ENCODE assay signal across 8 cellular contexts in genomic region chr16:47897105-47897504, GRCh38.
A peak's percentile ranks its signal among the peaks of the same experiment; 100 is the strongest.
DNase-seq lines count a peak whose midpoint lies in the region; TF ChIP-seq lines count a peak whose summit lies in the region.
"Not testable (repeated sequence)": the region's sequence is repeated elsewhere in the genome, so short reads cannot be mapped to it uniquely, and the experiment has no call there.

No MANE protein-coding gene starts in this region.

- H4K5ac ChIP-seq in mesendoderm (ENCODE audit: low read length): not testable (repeated sequence)

- H4K8ac ChIP-seq in mesendoderm (ENCODE audit: low read depth, low read length): not testable (repeated sequence)

- H3K9me2 ChIP-seq in Karpas-422 (replicated peaks; ENCODE audit: insufficient read depth, low read length): not testable (repeated sequence)

- not testable (repeated sequence) for H3F3A ChIP-seq in neural progenitor cell (ENCODE audit: low read depth)

- H3K4me2 ChIP-seq in Karpas-422 (ENCODE audit: low read depth, low read length, poor library complexity, severe bottlenecking); mesendoderm (ENCODE audit: low read length); neural progenitor cell: not testable (repeated sequence)

- H3K27me3 ChIP-seq in Karpas-422 (ENCODE audit: low read length); WERI-Rb-1 (ENCODE audit: insufficient read depth, low read depth, severe bottlenecking); endodermal cell (ENCODE audit: control insufficient read depth, insufficient read depth, low read length, poor library complexity, severe bottlenecking); mesendoderm (ENCODE audit: insufficient read depth, low read length, poor library complexity); neural progenitor cell; prostate gland (replicated peaks; ENCODE audit: insufficient read depth): not testable (repeated sequence)

- not testable (repeated sequence) for H2AK5ac ChIP-seq in mesendoderm (ENCODE audit: low read length)

- H3K27ac Mint-ChIP-seq in endodermal cell (peak overlapping the region; percentile 74), neural progenitor cell (peak overlapping the region; percentile 45)

- H2AFZ ChIP-seq in Karpas-422 (ENCODE audit: low read length): not testable (repeated sequence)
- peak overlapping the region; percentile 61 for H2AFZ ChIP-seq in neural progenitor cell (replicated peaks)

- not testable (repeated sequence) for H2BK5ac ChIP-seq in mesendoderm (ENCODE audit: low read length)

- not testable (repeated sequence) for H3K9me3 ChIP-seq in Karpas-422 (ENCODE audit: low read length); WERI-Rb-1 (ENCODE audit: severe bottlenecking); endodermal cell (ENCODE audit: control insufficient read depth, low read length); neural progenitor cell (ENCODE audit: low read depth); prostate gland

- not testable (repeated sequence) for H3K4me3 ChIP-seq in Karpas-422 (ENCODE audit: low read length); WERI-Rb-1 (ENCODE audit: low read depth, low read length); endodermal cell (ENCODE audit: low read length); mesendoderm (ENCODE audit: low read length); neural progenitor cell; prostate gland

- not testable (repeated sequence) for TF ChIP-seq CTCF in 22Rv1 (IDR thresholded peaks at IDR 0.05); WERI-Rb-1 (IDR thresholded peaks at IDR 0.05; ENCODE audit: low read depth, low read length); endodermal cell (conservative IDR thresholded peaks at IDR 0.05); neural progenitor cell (IDR thresholded peaks at IDR 0.05); prostate gland (IDR thresholded peaks at IDR 0.05)

- DNase-seq in ELF-1 (ENCODE audit: low read depth, low spot score) (peak; percentile 84), Karpas-422 (peak; percentile 48), WERI-Rb-1 (peak; percentile 10), neural progenitor cell (ENCODE audit: low spot score) (peak; percentile 37), prostate gland (ENCODE audit: low spot score) (peak; percentile 33)
- DNase-seq in endodermal cell, mesendoderm: not testable (repeated sequence)

- H3K23ac ChIP-seq in mesendoderm (ENCODE audit: low read length): not testable (repeated sequence)

- H3K4ac ChIP-seq in mesendoderm (ENCODE audit: low read depth, low read length): not testable (repeated sequence)

- H3K4me1 Mint-ChIP-seq in endodermal cell: peaks cover 16% of the 10 kb centered on the region
- not testable (repeated sequence) for H3K4me1 Mint-ChIP-seq in neural progenitor cell

- not testable (repeated sequence) for H2BK120ac ChIP-seq in mesendoderm (ENCODE audit: low read depth, low read length)

- H3K9me3 Mint-ChIP-seq in endodermal cell (peaks cover 40% of the 10 kb centered on the region), neural progenitor cell (peaks cover 17% of the 10 kb centered on the region)

- TF ChIP-seq POLR2A in prostate gland (IDR thresholded peaks at IDR 0.05): not testable (repeated sequence)

- H3K79me1 ChIP-seq in mesendoderm (ENCODE audit: low read length): not testable (repeated sequence)

- intact Hi-C loops in prostate gland (cut with DNase I): not testable (repeated sequence)

- H3K56ac ChIP-seq in mesendoderm (ENCODE audit: low read length): peak overlapping the region; percentile 25

- not testable (repeated sequence) for H3K9ac ChIP-seq in Karpas-422 (ENCODE audit: low read length); endodermal cell (ENCODE audit: extremely low read depth, low read length, poor library complexity, severe bottlenecking); mesendoderm (ENCODE audit: low read length); neural progenitor cell

- not testable (repeated sequence) for H3K4me3 Mint-ChIP-seq in endodermal cell, neural progenitor cell

- not testable (repeated sequence) for H4K20me1 ChIP-seq in Karpas-422 (ENCODE audit: insufficient read depth, low read depth, low read length); neural progenitor cell (ENCODE audit: low read depth)

- not testable (repeated sequence) for H2BK15ac ChIP-seq in mesendoderm (replicated peaks; ENCODE audit: low read depth)

- peak overlapping the region; percentile 3; the same call in 1 of the 2 replicates for H3K27ac ChIP-seq in 22Rv1
- H3K27ac ChIP-seq in Karpas-422 (ENCODE audit: low read length); WERI-Rb-1; endodermal cell (ENCODE audit: low read depth, low read length); mesendoderm (ENCODE audit: low read depth, low read length); neural progenitor cell: not testable (repeated sequence)
- peak overlapping the region in 1 of 2 donors; percentile 60 for H3K27ac ChIP-seq in prostate gland

- H3K79me2 ChIP-seq in Karpas-422 (ENCODE audit: low read length); mesendoderm (ENCODE audit: control insufficient read depth, insufficient read depth, low read length); neural progenitor cell (ENCODE audit: low read depth): not testable (repeated sequence)

- not testable (repeated sequence) for H3K4me1 ChIP-seq in Karpas-422 (ENCODE audit: low read length); endodermal cell (ENCODE audit: control insufficient read depth, insufficient read depth, low read length); mesendoderm (ENCODE audit: control insufficient read depth, low read depth, low read length); neural progenitor cell; prostate gland (replicated peaks)

- WGBS in endodermal cell (ENCODE audit: insufficient coverage in 1 of 2, insufficient read length in 1 of 2), 2 experiments: 69 to 77% methylated on average over 5 of the region's 5 CpGs
- WGBS in mesendoderm (ENCODE audit: extremely low coverage, insufficient coverage, low lambda C conversion rate): no CpG with 5 or more reads among the region's 5 CpGs
- WGBS in prostate gland: 54% methylated on average over 5 of the region's 5 CpGs

- H3K27me3 Mint-ChIP-seq in endodermal cell (ENCODE audit: insufficient read depth); neural progenitor cell (ENCODE audit: insufficient read depth, low read depth): not testable (repeated sequence)

- H3K36me3 Mint-ChIP-seq in endodermal cell (ENCODE audit: low read depth); neural progenitor cell: not testable (repeated sequence)

- not testable (repeated sequence) for H3K36me3 ChIP-seq in Karpas-422 (ENCODE audit: insufficient read depth, low read length); WERI-Rb-1; endodermal cell (ENCODE audit: control insufficient read depth, insufficient read depth, low read length); mesendoderm (ENCODE audit: control insufficient read depth, insufficient read depth, low read length); neural progenitor cell; prostate gland

- not testable (repeated sequence) for H3K18ac ChIP-seq in mesendoderm (ENCODE audit: low read length)
